ENCODE assay signal across 19 cellular contexts in genomic region chr4:141807501-141807900, GRCh38.
DNase-seq lines count a peak whose midpoint lies in the region; ATAC-seq and TF ChIP-seq lines count a peak whose summit lies in the region.
"Had no signal": no experiment of that assay in that cellular context is flagged by ENCODE, and none has a peak within 500 bp of the region (broad histone marks: within the 10 kb centered on the region; RNA-seq: fewer than 3 reads in every experiment).

No MANE protein-coding gene starts in this region.

- dilution Hi-C loops in mammary epithelial cell (cut with HindIII; ENCODE audit: low sequenced_read_pairs), result no loop called here

- H2AFZ ChIP-seq in mammary epithelial cell (ENCODE audit: low read depth, low read length) (no peak overlapping the region), osteoblast (ENCODE audit: low read length) (peak overlapping the region; percentile 10)

- no peak overlapping the region for H3K4me3 ChIP-seq in mammary epithelial cell (replicated peaks in 1 of 3; ENCODE audit: insufficient read depth in 1 of 3, low read depth in 2 of 3, low read length in 3 of 3)
- H3K4me3 ChIP-seq in osteoblast (ENCODE audit: insufficient read depth, low read length), result no peak overlapping the region
- H3K4me3 ChIP-seq: colonic mucosa, esophagus squamous epithelium, SK-N-MC, upper lobe of right lung had no signal

- in situ Hi-C loops in mammary epithelial cell (cut with MboI; ENCODE audit: low sequenced_read_pairs in 2 of 2), result no loop called here

- H3K4me1 ChIP-seq in mammary epithelial cell (ENCODE audit: insufficient read depth, low read length) (peaks cover 6% of the 10 kb centered on the region), osteoblast (ENCODE audit: insufficient read depth, low read length) (peaks cover 32% of the 10 kb centered on the region)
- H3K4me1 ChIP-seq: colonic mucosa, esophagus squamous epithelium, upper lobe of right lung had no signal

- DNase-seq in EL (peak; percentile 46), LHCN-M2 (ENCODE audit: low read depth) (peak; percentile 45), mammary epithelial cell (peak; percentile 19), osteoblast (ENCODE audit: insufficient read length, low spot score, missing footprints) (no peak), Right ventricle myocardium inferior (ENCODE audit: missing footprints) (no peak), SHP77 (lab: John Stamatoyannopoulos, UW) (no peak)
- DNase-seq: activated naive CD8-positive, alpha-beta T cell treated with anti-CD3 and anti-CD28 coated beads, Interleukin-2, amount 10 ng/mL, durations not matched to agents 7 days and 5 days; colonic mucosa; esophagus squamous epithelium; NCI-H1417; NCI-H510A; NK-92 treated with Interleukin-12 subunit alpha and Interleukin-12 subunit beta, amount 100 ng/mL, for 24 hours; upper lobe of right lung had no signal

- CTCF ChIA-PET in mammary epithelial cell (lab: Charles Lee; ENCODE audit: low non-redundant PET), result no interaction called here

- H3K27ac ChIP-seq in mammary epithelial cell (ENCODE audit: insufficient read depth, low read depth, low read length), result no peak overlapping the region
- H3K27ac ChIP-seq in osteoblast (ENCODE audit: low read depth, low read length), result peak overlapping the region; percentile 3
- H3K27ac ChIP-seq: brain microvascular endothelial cell, C4-2B, colonic mucosa, esophagus squamous epithelium, SK-N-MC, upper lobe of right lung had no signal

- TF ChIP-seq CTCF in mammary epithelial cell (conservative IDR thresholded peaks at IDR 0.05 in 1 of 2, IDR thresholded peaks at IDR 0.05 in 1 of 2; ENCODE audit: extremely low read depth in 1 of 2, insufficient read depth in 1 of 2, low read depth in 1 of 2, low read length in 2 of 2), result no peak
- no peak for TF ChIP-seq CTCF in osteoblast (IDR thresholded peaks at IDR 0.05; ENCODE audit: extremely low read depth, low read depth, low read length)

- WGBS in mammary epithelial cell (ENCODE audit: low coverage, missing lambda C conversion rate), result 62% methylated on average over 2 of the region's 2 CpGs

- H3K4me2 ChIP-seq in mammary epithelial cell (ENCODE audit: insufficient read depth, low read depth, low read length), result no peak overlapping the region
- H3K4me2 ChIP-seq in osteoblast (ENCODE audit: insufficient read depth, low read length), result peak overlapping the region; percentile 2

- BruUV-seq in mammary epithelial cell (replicated peaks; lab: Mats Ljungman, UMichigan), result no TSS peak

- ATAC-seq in GM18858 (IDR thresholded peaks at IDR 0.05; ENCODE audit: unreplicated experiment), result no peak
- ATAC-seq in Right ventricle myocardium inferior, result no peak
- no peak for ATAC-seq in GM21515 (IDR thresholded peaks at IDR 0.05; ENCODE audit: unreplicated experiment)
- ATAC-seq: Panc1, upper lobe of right lung had no signal

- intact Hi-C loops in mammary epithelial cell (cut with micrococcal nuclease), result no loop called here
- intact Hi-C loops in Right ventricle myocardium inferior (cut with DNase I), result no loop called here

- H3K27me3 ChIP-seq in mammary epithelial cell (ENCODE audit: insufficient read depth, low read length) (no peaks in the 10 kb centered on the region), osteoblast (ENCODE audit: insufficient read depth, low read length) (no peaks in the 10 kb centered on the region)
- H3K27me3 ChIP-seq: brain microvascular endothelial cell, colonic mucosa, esophagus squamous epithelium, upper lobe of right lung had no signal

- H3K36me3 ChIP-seq in mammary epithelial cell (ENCODE audit: insufficient read depth, low read length) (no peaks in the 10 kb centered on the region), osteoblast (ENCODE audit: insufficient read depth, low read length) (no peaks in the 10 kb centered on the region)
- H3K36me3 ChIP-seq: brain microvascular endothelial cell, colonic mucosa, esophagus squamous epithelium, upper lobe of right lung had no signal

- H3K9ac ChIP-seq in mammary epithelial cell (ENCODE audit: insufficient read depth, low read length), result no peak overlapping the region

- H3K9me3 ChIP-seq in mammary epithelial cell (replicated peaks; ENCODE audit: insufficient read depth, low read length) (no peaks in the 10 kb centered on the region), osteoblast (ENCODE audit: low read depth, low read length) (no peaks in the 10 kb centered on the region)
- H3K9me3 ChIP-seq: colonic mucosa, esophagus squamous epithelium, upper lobe of right lung had no signal

- H3K79me2 ChIP-seq in mammary epithelial cell (ENCODE audit: insufficient read depth, low read length) (no peaks in the 10 kb centered on the region), osteoblast (ENCODE audit: insufficient read depth, low read length) (no peaks in the 10 kb centered on the region)

- no peaks in the 10 kb centered on the region for H4K20me1 ChIP-seq in mammary epithelial cell (ENCODE audit: insufficient read depth, low read length)
- H4K20me1 ChIP-seq in osteoblast (ENCODE audit: insufficient read depth, low read length), result no peaks in the 10 kb centered on the region

Comparison
In these comparisons a context has a peak if more than half of its experiments do, and no peak if none do; other contexts are left out.
1. DNase-seq: peak in EL (single experiment), LHCN-M2 (single experiment) and mammary epithelial cell (single experiment); none in osteoblast (single experiment), Right ventricle myocardium inferior (single experiment) and SHP77 (0 of 2).